ENCODE assay signal across 19 cellular contexts in genomic region chr12:80648866-80649265, GRCh38. TPM values are rescaled to one million over a fixed set of nuclear protein-coding genes. Genes with fewer than 3 reads are reported as not detected.
A peak's percentile ranks its signal among the peaks of the same experiment; 100 is the strongest.
DNase-seq lines count a peak whose midpoint lies in the region; TF ChIP-seq lines count a peak whose summit lies in the region.
"Had no signal": no experiment of that assay in that cellular context is flagged by ENCODE, and none has a peak within 500 bp of the region (broad histone marks: within the 10 kb centered on the region; RNA-seq: fewer than 3 reads in every experiment).

No MANE protein-coding gene starts in this region.

- no peaks in the 10 kb centered on the region for H3K27me3 Mint-ChIP-seq in brain
- H3K27me3 Mint-ChIP-seq: IgD-negative memory B cell, memory B cell had no signal

- H3K27ac ChIP-seq in vagina: no peak overlapping the region
- H3K27ac ChIP-seq: BLaER1, esophagus muscularis mucosa, suprapubic skin had no signal

- no peaks in the 10 kb centered on the region for H3K36me3 ChIP-seq in vagina
- H3K36me3 ChIP-seq: BLaER1, esophagus muscularis mucosa, suprapubic skin had no signal

- no peaks in the 10 kb centered on the region for H3K4me1 ChIP-seq in vagina
- H3K4me1 ChIP-seq: BLaER1, esophagus muscularis mucosa, suprapubic skin had no signal

- peaks cover 12% of the 10 kb centered on the region for H3K4me1 Mint-ChIP-seq in brain
- H3K4me1 Mint-ChIP-seq: IgD-negative memory B cell, memory B cell had no signal

- no peak overlapping the region for H3K4me3 Mint-ChIP-seq in brain
- H3K4me3 Mint-ChIP-seq: IgD-negative memory B cell; memory B cell; T-helper 1 cell treated with Interleukin-12 subunit alpha and Interleukin-12 subunit beta and Interleukin-4 antibody, amounts not matched to agents 30 μg/mL and 1 μg/mL, for 36 hours had no signal

- H3K36me3 Mint-ChIP-seq in brain: no peaks in the 10 kb centered on the region
- H3K36me3 Mint-ChIP-seq: activated naive CD4-positive, alpha-beta T cell treated with anti-CD3 and anti-CD28 coated beads, Interleukin-2, amount 50 U/mL, for 72 hours; IgD-negative memory B cell; memory B cell had no signal

- peak overlapping the region in 3 of 5 experiments; percentile 24 to 66 (median 29) for H3K27ac Mint-ChIP-seq in brain
- H3K27ac Mint-ChIP-seq: activated naive CD4-positive, alpha-beta T cell treated with anti-CD3 and anti-CD28 coated beads, Interleukin-2, amount 50 U/mL, for 72 hours; IgD-negative memory B cell; memory B cell; T-helper 1 cell treated with Interleukin-12 subunit alpha and Interleukin-12 subunit beta and Interleukin-4 antibody, amounts not matched to agents 30 μg/mL and 1 μg/mL, for 36 hours had no signal

- TF ChIP-seq POLR2A in vagina (IDR thresholded peaks at IDR 0.05): no peak

- intact Hi-C loops in vagina (cut with DNase I): no loop called here

- TF ChIP-seq CTCF in brain (conservative IDR thresholded peaks at IDR 0.05) (no peak), vagina (IDR thresholded peaks at IDR 0.05) (no peak)

- H3K9me3 ChIP-seq in vagina: no peaks in the 10 kb centered on the region
- H3K9me3 ChIP-seq: BLaER1, esophagus muscularis mucosa, suprapubic skin had no signal

- H3K27me3 ChIP-seq in vagina: no peaks in the 10 kb centered on the region
- H3K27me3 ChIP-seq: BLaER1, esophagus muscularis mucosa, suprapubic skin had no signal

- H3K9me3 Mint-ChIP-seq in brain: peaks cover 0 to under 1% (median 0%) of the 10 kb centered on the region in 5 experiments
- H3K9me3 Mint-ChIP-seq: activated naive CD4-positive, alpha-beta T cell treated with anti-CD3 and anti-CD28 coated beads, Interleukin-2, amount 50 U/mL, for 72 hours; IgD-negative memory B cell; memory B cell; T-helper 1 cell treated with Interleukin-12 subunit alpha and Interleukin-12 subunit beta and Interleukin-4 antibody, amounts not matched to agents 30 μg/mL and 1 μg/mL, for 36 hours had no signal

- DNase-seq in AG08395 (ENCODE audit: low spot score): peak; percentile 44
- DNase-seq in HS-5 (ENCODE audit: low read depth): peak; percentile 62
- DNase-seq in iris pigment epithelial cell (ENCODE audit: low read depth): peak; percentile 89
- DNase-seq in GDM1 (lab: John Stamatoyannopoulos, UW): no peak
- DNase-seq in T1000 (lab: John Stamatoyannopoulos, UW): no peak
- DNase-seq in midbrain (lab: John Stamatoyannopoulos, UW): no peak
- no peak for DNase-seq in vagina (ENCODE audit: extremely low spot score in 2 of 2)
- DNase-seq: activated CD4-positive, CD25-positive, alpha-beta regulatory T cell treated with anti-CD3 and anti-CD28 coated beads, Interleukin-2, amount 50 U/mL, for 72 hours; activated CD8-positive, alpha-beta memory T cell treated with anti-CD3 and anti-CD28 coated beads, Interleukin-2, amount 50 U/mL, for 4 hours; NCI-H1436 treated with DMSO at 0.1 percent for 48 hours; NCI-H510A treated with DMSO at 0.1 percent for 48 hours had no signal

- no peak overlapping the region for H3K4me3 ChIP-seq in vagina
- H3K4me3 ChIP-seq: BLaER1, esophagus muscularis mucosa, suprapubic skin had no signal

RNA-seq across cellular contexts. Expression of gene MYF6, which starts 58.6 kb away (rescaled TPM):
- polyA plus RNA-seq in brain (ENCODE audit: insufficient read depth, low read depth, low replicate concordance): not detected
- total RNA-seq in vagina: not detected
- total RNA-seq: activated naive CD4-positive, alpha-beta T cell treated with anti-CD3 and anti-CD28 coated beads, Interleukin-2, amount 50 U/mL, for 72 hours; suprapubic skin had no signal
- polyA plus RNA-seq: IgD-negative memory B cell had no signal

Comparison
In these comparisons a context has a peak if more than half of its experiments do, and no peak if none do; other contexts are left out.
1. DNase-seq: peak in AG08395 (single experiment), HS-5 (single experiment) and iris pigment epithelial cell (single experiment); none in GDM1 (single experiment), T1000 (single experiment), midbrain (single experiment) and vagina (0 of 2).